ENCODE assay signal across 14 cellular contexts in the genomic region with DNA sequence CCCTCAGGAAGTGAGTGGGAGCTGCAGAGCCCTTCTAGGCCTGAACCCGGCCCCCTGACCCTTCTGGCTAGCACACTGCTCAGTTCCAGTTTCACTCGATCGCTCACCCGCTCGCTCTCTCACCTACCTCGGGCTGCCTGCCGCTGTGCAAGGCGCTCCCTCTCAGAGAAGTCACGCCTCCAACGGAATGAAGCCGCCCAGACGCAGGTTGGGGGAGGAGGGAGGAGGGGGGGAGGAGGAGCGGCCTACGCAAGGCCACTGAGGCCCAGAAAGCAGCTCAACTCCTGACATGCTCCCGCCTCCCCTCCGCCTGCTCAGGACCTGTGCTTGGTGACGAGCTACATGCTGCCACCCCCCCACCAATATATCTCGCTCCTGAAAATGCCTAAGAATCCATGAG. TPM values are rescaled to one million over a fixed set of nuclear protein-coding genes. Genes with fewer than 3 reads are reported as not detected.
DNase-seq lines count a peak whose midpoint lies in the region; ATAC-seq and TF ChIP-seq lines count a peak whose summit lies in the region.
"Had no signal": no experiment of that assay in that cellular context is flagged by ENCODE, and none has a peak within 500 bp of the region (broad histone marks: within the 10 kb centered on the region; RNA-seq: fewer than 3 reads in every experiment).

No MANE protein-coding gene starts in this region.

- 8% methylated on average over 18 of the region's 18 CpGs for WGBS in HUES64

- DNase-seq in NCI-H1417 (lab: John Stamatoyannopoulos, UW) (peak in 2 of 3 experiments; percentile 22 to 40), NCI-H1417 treated with DMSO at 0.1 percent for 48 hours (lab: John Stamatoyannopoulos, UW) (no peak), chondrocyte (ENCODE audit: low spot score) (peak; percentile 75), GM10266 (ENCODE audit: extremely low spot score) (no peak)
- DNase-seq: activated naive CD4-positive, alpha-beta T cell; cortex of kidney; kidney glomerular epithelial cell; NCI-H1436 treated with DMSO at 0.1 percent for 48 hours; upper lobe of left lung had no signal

- H3K9me3 ChIP-seq in HUES64 (ENCODE audit: insufficient read depth, low read depth, low read length) = no peaks in the 10 kb centered on the region
- H3K9me3 ChIP-seq: A549, upper lobe of left lung had no signal

- no peak for TF ChIP-seq CTCF in chondrocyte (IDR thresholded peaks at IDR 0.05)
- TF ChIP-seq CTCF in nephron (IDR thresholded peaks at IDR 0.05; ENCODE audit: unreplicated experiment in 3 of 3) = no peak
- no peak for TF ChIP-seq CTCF in GM10266 (IDR thresholded peaks at IDR 0.05; ENCODE audit: control insufficient read depth, insufficient read depth, low read depth, missing control alignments)

- H3K36me3 ChIP-seq in HUES64 (ENCODE audit: insufficient read depth, low read length) = no peaks in the 10 kb centered on the region
- H3K36me3 ChIP-seq: upper lobe of left lung had no signal

- no peak overlapping the region for H3K27ac Mint-ChIP-seq in chondrocyte (ENCODE audit: unreplicated experiment)
- H3K27ac Mint-ChIP-seq in nephron = no peak overlapping the region

- no peak overlapping the region for H3K9ac ChIP-seq in HUES64 (ENCODE audit: low read depth, low read length)

- ATAC-seq in GM21825 (IDR thresholded peaks at IDR 0.05; ENCODE audit: unreplicated experiment) (no peak), GM18907 (IDR thresholded peaks at IDR 0.05; ENCODE audit: unreplicated experiment) (no peak)
- ATAC-seq: A549 had no signal

- H3K27me3 Mint-ChIP-seq in chondrocyte (ENCODE audit: low read depth) (peaks cover 41% of the 10 kb centered on the region), nephron (ENCODE audit: low read depth) (peaks cover 91% of the 10 kb centered on the region)

- H3K4me1 ChIP-seq in HUES64 (ENCODE audit: insufficient read depth, low read length) = peaks cover 50% of the 10 kb centered on the region

- H3K4me3 ChIP-seq in HUES64 (ENCODE audit: low read length) = peak overlapping the region; percentile 26
- H3K4me3 ChIP-seq: A549, upper lobe of left lung had no signal

- H3K4me1 Mint-ChIP-seq in chondrocyte (ENCODE audit: low read depth) (peaks cover 11% of the 10 kb centered on the region), nephron (peaks cover 35% of the 10 kb centered on the region)

- H3K27me3 ChIP-seq in HUES64 (ENCODE audit: insufficient read depth, low read length) = peaks cover 53% of the 10 kb centered on the region

- H3K36me3 Mint-ChIP-seq in chondrocyte (ENCODE audit: low read depth) (no peaks in the 10 kb centered on the region), nephron (ENCODE audit: low read depth) (no peaks in the 10 kb centered on the region)

- no peak overlapping the region for H3K27ac ChIP-seq in HUES64 (ENCODE audit: low read depth, low read length)
- H3K27ac ChIP-seq: A549, upper lobe of left lung had no signal

- H3K9me3 Mint-ChIP-seq in chondrocyte (ENCODE audit: low read depth) = no peaks in the 10 kb centered on the region
- no peaks in the 10 kb centered on the region for H3K9me3 Mint-ChIP-seq in nephron

- H3K4me3 Mint-ChIP-seq in chondrocyte (ENCODE audit: unreplicated experiment) (no peak overlapping the region), nephron (peak overlapping the region; percentile 59 to 73 (median 69))

RNA-seq across cellular contexts. Expression of a gene that starts 3.3 kb away (rescaled TPM):
- polyA plus RNA-seq in HUES64 (2013, experiment 1 of 2) = 9.4 TPM
- 12.8 TPM for polyA plus RNA-seq in HUES64 (2013, experiment 2 of 2)
- total RNA-seq in chondrocyte = 0.26 to 0.92 TPM (median 0.27 TPM) in 3 replicates

Comparison
In these comparisons a context has a peak if more than half of its experiments do, and no peak if none do; other contexts are left out.
1. DNase-seq: peak in NCI-H1417 (2 of 3) and chondrocyte (single experiment); none in NCI-H1417 treated with DMSO at 0.1 percent for 48 hours (single experiment) and GM10266 (single experiment).